Comparison of ENCODE assay signal across 33 cellular contexts in genomic region chr4:128145727-128146126, GRCh38.
A peak's percentile ranks its signal among the peaks of the same experiment; 100 is the strongest.
DNase-seq lines count a peak whose midpoint lies in the region; ATAC-seq, FAIRE-seq and TF ChIP-seq lines count a peak whose summit lies in the region.
"Had no signal": no experiment of that assay in that cellular context is flagged by ENCODE, and none has a peak within 500 bp of the region (broad histone marks: within the 10 kb centered on the region; RNA-seq: fewer than 3 reads in every experiment).

No MANE protein-coding gene starts in this region.

- H3K27me3 Mint-ChIP-seq in endothelial cell (ENCODE audit: unreplicated experiment): peaks cover 2% of the 10 kb centered on the region
- H3K27me3 Mint-ChIP-seq: B cell; CD4-positive, alpha-beta memory T cell; CD4-positive, alpha-beta T cell; CD4-positive, CD25-positive, alpha-beta regulatory T cell; CD8-positive, alpha-beta memory T cell had no signal

- no peak overlapping the region for H3K27ac Mint-ChIP-seq in endothelial cell (ENCODE audit: unreplicated experiment)
- H3K27ac Mint-ChIP-seq: B cell; CD14-positive monocyte; CD4-positive, alpha-beta memory T cell; CD4-positive, alpha-beta T cell; CD4-positive, CD25-positive, alpha-beta regulatory T cell; CD8-positive, alpha-beta memory T cell; CD8-positive, alpha-beta T cell had no signal

- H3K4me1 ChIP-seq in HEK293 (ENCODE audit: control insufficient read depth, insufficient read depth, low read length): no peaks in the 10 kb centered on the region
- no peaks in the 10 kb centered on the region for H3K4me1 ChIP-seq in K562 (replicated peaks in 1 of 2; ENCODE audit: control insufficient read depth in 2 of 2, insufficient read depth in 2 of 2, low read length in 2 of 2)
- H3K4me1 ChIP-seq: A549, BE2C, BLaER1 had no signal

- WGBS in K562 (ENCODE audit: insufficient coverage, low coverage, missing lambda C conversion rate): 92% methylated on average over 2 of the region's 2 CpGs

- no peak overlapping the region for H3K9ac ChIP-seq in K562 (ENCODE audit: insufficient read depth in 1 of 2, low read depth in 2 of 2, low read length in 2 of 2)
- H3K9ac ChIP-seq: BLaER1; BLaER1 treated with 17β-estradiol and CSF1 and Interleukin-3, amounts not matched to agents 10 nM and 100 nM had no signal

- FAIRE-seq in K562 (lab: Jason Lieb, UNC): no peak
- FAIRE-seq: A549 had no signal

- peak overlapping the region; percentile 52 for H3K4me3 Mint-ChIP-seq in endothelial cell (ENCODE audit: unreplicated experiment)
- H3K4me3 Mint-ChIP-seq: B cell; CD14-positive monocyte; CD4-positive, alpha-beta memory T cell; CD4-positive, alpha-beta T cell; CD4-positive, CD25-positive, alpha-beta regulatory T cell; CD8-positive, alpha-beta memory T cell; CD8-positive, alpha-beta T cell had no signal

- POLR2A ChIA-PET in HEK293 (lab: Yijun Ruan, JAX) (no interaction called here), K562 (lab: Yijun Ruan, JAX) (no interaction called here)

- peaks cover 2% of the 10 kb centered on the region for H3K4me1 Mint-ChIP-seq in endothelial cell (ENCODE audit: unreplicated experiment)
- H3K4me1 Mint-ChIP-seq: B cell; CD4-positive, alpha-beta memory T cell; CD4-positive, CD25-positive, alpha-beta regulatory T cell; CD8-positive, alpha-beta memory T cell had no signal

- H4K20me1 ChIP-seq in K562 (replicated peaks; ENCODE audit: control insufficient read depth, insufficient read depth, low read length): no peaks in the 10 kb centered on the region
- H4K20me1 ChIP-seq: BLaER1; BLaER1 treated with 17β-estradiol and CSF1 and Interleukin-3, amounts not matched to agents 10 nM and 100 nM had no signal

- ATAC-seq in K562: no peak
- ATAC-seq in esophagus mucosa: no peak
- ATAC-seq: A549; CD8-positive, alpha-beta T cell had no signal

- in situ Hi-C loops in K562 (cut with MboI): no loop called here

- H3K9me3 ChIP-seq in HEK293 (ENCODE audit: control insufficient read depth, insufficient read depth, low read depth, low read length): no peaks in the 10 kb centered on the region
- no peaks in the 10 kb centered on the region; the same call in 1 of the 2 replicates for H3K9me3 ChIP-seq in K562 (replicated peaks; ENCODE audit: control insufficient read depth, insufficient read depth, low read depth, low read length)
- H3K9me3 ChIP-seq: A549, BE2C, Caco-2 had no signal

- H3K27ac ChIP-seq in HEK293 (ENCODE audit: extremely low read depth, low read depth, low read length) (no peak overlapping the region), K562 (ENCODE audit: extremely low read depth, low read depth, low read length) (no peak overlapping the region)
- H3K27ac ChIP-seq: 22Rv1; A549; BLaER1; BLaER1 treated with 17β-estradiol and CSF1 and Interleukin-3, amounts not matched to agents 10 nM and 100 nM; C4-2B had no signal

- no peak overlapping the region for H3K4me2 ChIP-seq in K562 (ENCODE audit: insufficient read depth, low read length)
- H3K4me2 ChIP-seq: A549; BLaER1; BLaER1 treated with 17β-estradiol and CSF1 and Interleukin-3, amounts not matched to agents 10 nM and 100 nM had no signal

- H3K36me3 ChIP-seq in HEK293 (ENCODE audit: control insufficient read depth in 2 of 2, insufficient read depth in 1 of 2, low read length in 2 of 2) (peaks cover 0 to 12% of the 10 kb centered on the region in 2 experiments; a peak in 1 of 3 replicates), K562 (ENCODE audit: control insufficient read depth, insufficient read depth, low read length) (0 out of 3 replicates have a peak, but pooled peaks cover 5% of the 10 kb centered on the region)
- H3K36me3 ChIP-seq: BE2C had no signal

- no TSS peak for BruUV-seq in K562 (replicated peaks; lab: Mats Ljungman, UMichigan)

- H3K27me3 ChIP-seq in K562 (ENCODE audit: control insufficient read depth in 2 of 2, insufficient read depth in 2 of 2, low read length in 2 of 2): no peaks in the 10 kb centered on the region
- H3K27me3 ChIP-seq: BE2C; BLaER1; BLaER1 treated with 17β-estradiol and CSF1 and Interleukin-3, amounts not matched to agents 10 nM and 100 nM had no signal

- CTCF ChIA-PET in HEK293 (lab: Yijun Ruan, JAX): no interaction called here
- CTCF ChIA-PET in K562 (lab: Yijun Ruan, JAX; ENCODE audit: low intra/inter-chr PET ratio): interaction anchor here (0.6 kb wide), 1 partner anchor 398 kb away, joined by 3 read pairs; no protein-coding TSS in a partner anchor

- TF ChIP-seq RAD21 in K562 (CRISPR knock-in tag; conservative IDR thresholded peaks at IDR 0.05 in 1 of 2, IDR thresholded peaks at IDR 0.05 in 1 of 2): no peak

- H3K9me3 Mint-ChIP-seq in endothelial cell (ENCODE audit: unreplicated experiment): no peaks in the 10 kb centered on the region

- intact Hi-C loops in K562 (cut with micrococcal nuclease): no loop called here

- TF ChIP-seq CTCF in HEK293 (tag by site-specific recombination; IDR thresholded peaks at IDR 0.05): no peak
- no peak for TF ChIP-seq CTCF in K562 (IDR thresholded peaks at IDR 0.05 in 2 of 3, conservative IDR thresholded peaks at IDR 0.05 in 1 of 3; ENCODE audit: insufficient read depth in 2 of 3, low read depth in 1 of 3, low read length in 3 of 3)
- no peak for TF ChIP-seq CTCF in endothelial cell (IDR thresholded peaks at IDR 0.05; ENCODE audit: unreplicated experiment)

- DNase-seq in K562 (ENCODE audit: extremely low read depth in 1 of 4, low spot score in 3 of 4): no peak
- no peak for DNase-seq in endothelial cell (ENCODE audit: low spot score)
- DNase-seq in NCI-H187 (lab: John Stamatoyannopoulos, UW): no peak
- no peak for DNase-seq in RPMI8226
- DNase-seq: 8988T; ACHN; AML-193; BE2C; C1 segment of cervical spinal cord; Caco-2; Calu3; CD4-positive, alpha-beta memory T cell; CD4-positive, alpha-beta T cell; CD4-positive, CD25-positive, alpha-beta regulatory T cell; CD8-positive, alpha-beta memory T cell; CD8-positive, alpha-beta T cell; COR-L47; DMS 273 treated with DMSO at 0.1 percent for 48 hours; DMS153; DMS53; DMS79; DMS79 treated with DMSO at 0.1 percent for 48 hours; DND-41; EL had no signal

- no peak overlapping the region for H3K4me3 ChIP-seq in HEK293 (ENCODE audit: low read depth, low read length)
- H3K4me3 ChIP-seq in K562: no peak overlapping the region
- H3K4me3 ChIP-seq: A549; BLaER1; BLaER1 treated with 17β-estradiol and CSF1 and Interleukin-3, amounts not matched to agents 10 nM and 100 nM had no signal

- peaks cover 15% of the 10 kb centered on the region for H3K36me3 Mint-ChIP-seq in endothelial cell (ENCODE audit: low read depth, unreplicated experiment)

- no peak overlapping the region for H2AFZ ChIP-seq in K562 (ENCODE audit: low read depth, low read length)

- H3K9me1 ChIP-seq in K562 (ENCODE audit: control insufficient read depth, insufficient read depth, low read length): no peaks in the 10 kb centered on the region

- no peaks in the 10 kb centered on the region for H3K79me2 ChIP-seq in K562 (ENCODE audit: control insufficient read depth, insufficient read depth, low read length)

- no peak for TF ChIP-seq POLR2A in K562 (conservative IDR thresholded peaks at IDR 0.05)

- TF ChIP-seq EP300 in K562 (IDR thresholded peaks at IDR 0.05; ENCODE audit: low read length): no peak

TF ChIP-seq in HEK293, 187 proteins besides CTCF, POLR2A, EP300 and RAD21:
- TF ChIP-seq ZSCAN30 (tag by site-specific recombination; IDR thresholded peaks at IDR 0.05): no peak
- TF ChIP-seq ZNF112 (tag by site-specific recombination; IDR thresholded peaks at IDR 0.05): no peak
- TF ChIP-seq ZNF174 (tag by site-specific recombination; IDR thresholded peaks at IDR 0.05): no peak
- TF ChIP-seq TRIM28 (IDR thresholded peaks at IDR 0.05; ENCODE audit: borderline replicate concordance, low read length): no peak
- TF ChIP-seq ZNF184 (tag by site-specific recombination; IDR thresholded peaks at IDR 0.05): peak; percentile 97
- TF ChIP-seq ZNF10 (tag by site-specific recombination; IDR thresholded peaks at IDR 0.05): no peak

TF ChIP-seq in K562, 482 proteins besides CTCF, POLR2A, EP300 and RAD21 (continues in another document):
- TF ChIP-seq RBM25 (IDR thresholded peaks at IDR 0.05; ENCODE audit: low read depth, low read length, severe bottlenecking) (peak; percentile 74), ARNT (IDR thresholded peaks at IDR 0.05) (no peak), ZNF184 (CRISPR knock-in tag; IDR thresholded peaks at IDR 0.05) (peak; percentile 31; the same call in 1 of the 2 replicates), ETV1 (tag; conservative IDR thresholded peaks at IDR 0.05; ENCODE audit: low read depth) (no peak), E2F5 (CRISPR knock-in tag; IDR thresholded peaks at IDR 0.05) (no peak), PBX2 (CRISPR knock-in tag; IDR thresholded peaks at IDR 0.05; ENCODE audit: low read depth) (no peak), PBX2 (tag; conservative IDR thresholded peaks at IDR 0.05; ENCODE audit: low read depth) (no peak)

Comparison
In these comparisons a context has a peak if more than half of its experiments do, and no peak if none do; other contexts are left out.
1. Of the 44 proteins assayed by ChIP-seq in both K562 and HEK293: peak only in K562: none; only in HEK293: none; in both: ZNF184; in neither: 43.